In the genomic region with DNA sequence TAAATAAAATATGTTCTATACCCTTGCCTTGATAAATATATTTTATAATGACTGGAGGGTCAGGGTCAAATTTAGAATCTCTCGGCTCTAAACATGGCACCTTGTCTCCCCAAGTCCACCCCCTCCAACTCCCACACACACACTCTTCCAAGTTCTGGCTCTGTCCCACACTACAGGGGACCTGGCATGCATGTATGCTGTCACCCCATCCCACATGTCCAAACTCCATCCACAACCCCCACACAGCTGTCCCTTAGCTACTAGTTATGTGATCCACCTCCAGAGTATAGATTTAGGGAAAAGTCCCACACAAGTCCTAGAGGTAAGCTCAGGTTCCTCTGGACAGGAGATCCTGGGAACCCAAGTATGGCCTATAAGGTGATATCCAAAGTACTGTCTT, we compare ENCODE assay signal across 24 cellular contexts.
"Had no signal": no experiment of that assay in that cellular context is flagged by ENCODE, and none has a peak within 500 bp of the region (broad histone marks: within the 10 kb centered on the region; RNA-seq: fewer than 3 reads in every experiment).

No MANE protein-coding gene starts in this region.

- H3K27me3 ChIP-seq: ascending aorta, body of pancreas, SJCRH30 had no signal

- H3K36me3 ChIP-seq: ascending aorta, SJCRH30, WERI-Rb-1 had no signal

- ATAC-seq: activated CD4-positive, CD25-positive, alpha-beta regulatory T cell treated with anti-CD3 and anti-CD28 coated beads, Interleukin-2, amount 50 U/mL, for 24 hours; activated CD8-positive, alpha-beta T cell treated with anti-CD3 and anti-CD28 coated beads, Interleukin-2, amount 10 ng/mL, durations not matched to agents 7 days and 5 days; body of pancreas; PC-3 had no signal

- H3K9me3 ChIP-seq: ascending aorta, body of pancreas, SJCRH30, SK-N-SH had no signal

- H3K4me1 ChIP-seq: ascending aorta, SJCRH30 had no signal

- H3K4me3 ChIP-seq: ascending aorta, body of pancreas, SJCRH30 had no signal

- DNase-seq: activated CD4-positive, alpha-beta T cell treated with anti-CD3 and anti-CD28 coated beads for 4 hours; activated CD8-positive, alpha-beta memory T cell treated with anti-CD3 and anti-CD28 coated beads, Interleukin-2, amount 50 U/mL, for 48 hours; activated CD8-positive, alpha-beta T cell treated with anti-CD3 and anti-CD28 coated beads, Interleukin-2, amount 10 ng/mL, durations not matched to agents 7 days and 5 days; activated naive CD4-positive, alpha-beta T cell; activated T-cell treated with anti-CD3 and anti-CD28 coated beads, Interleukin-2, amount 50 U/mL, for 1 hour; body of pancreas; central memory CD4-positive, alpha-beta T cell; Kasumi-1; KBM-7; NCI-H1048; NCI-H146; NCI-H187 treated with DMSO at 0.1 percent for 48 hours; NCI-H2081 treated with DMSO at 0.1 percent for 48 hours; NCI-H226; NCI-H510A; NCI-H526 treated with DMSO at 0.1 percent for 48 hours; NK-92 treated with Interleukin-12 subunit alpha and Interleukin-12 subunit beta, amount 100 ng/mL, for 24 hours; PC-3; SJCRH30; SK-N-SH; T-helper 1 cell; WERI-Rb-1 had no signal

- H3K27ac ChIP-seq: ascending aorta, body of pancreas, SJCRH30, WERI-Rb-1 had no signal
